ENCODE assay signal across 28 cellular contexts in the genomic region with DNA sequence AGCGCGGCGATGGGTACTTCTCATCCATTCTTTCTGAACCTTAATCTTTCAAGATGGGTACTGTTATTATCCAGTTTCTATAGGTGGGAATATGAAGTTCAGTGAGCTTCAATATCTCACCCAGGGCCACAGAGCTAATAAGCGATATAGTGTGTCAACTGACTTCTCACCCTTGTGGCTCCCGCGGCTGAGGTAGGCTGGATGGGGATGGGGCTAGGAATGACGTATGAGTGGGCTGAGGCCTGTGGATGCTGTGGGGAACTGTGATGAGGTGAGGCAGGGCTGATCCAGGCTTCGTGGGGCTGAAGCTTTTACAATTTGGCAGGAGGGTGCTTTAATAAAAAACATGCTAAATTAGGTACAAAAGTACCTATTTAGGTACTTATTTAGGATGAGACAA.
"Had no signal": no experiment of that assay in that cellular context is flagged by ENCODE, and none has a peak within 500 bp of the region (broad histone marks: within the 10 kb centered on the region; RNA-seq: fewer than 3 reads in every experiment).

No MANE protein-coding gene starts in this region.

- H3K27ac Mint-ChIP-seq: stimulated activated effector memory CD8-positive, alpha-beta T cell treated with anti-CD3 and anti-CD28 coated beads, Interleukin-12 subunit alpha, Interleukin-12 subunit beta, amount 100 ng/mL, for 72 hours; stimulated activated memory B cell treated with anti-CD40 and anti-IgM and Interleukin-4, amounts not matched to agents 10 μg/mL and 1 μg/mL and 100 μg/mL, for 72 hours; stimulated activated naive CD8-positive, alpha-beta T cell treated with anti-CD3 and anti-CD28 coated beads, Interleukin-15, amount 100 ng/mL, for 72 hours; stimulated activated naive CD8-positive, alpha-beta T cell treated with anti-CD3 and anti-CD28 coated beads, Interleukin-15, Interleukin-2, amounts not matched to agents 100 ng/mL and 50 ng/mL, for 24 hours; type B pancreatic cell had no signal

- H3K9me3 ChIP-seq: stomach, suprapubic skin, testis, thoracic aorta, thyroid gland, tibial artery, tibial nerve, transverse colon, upper lobe of left lung, upper lobe of right lung, uterus, vagina had no signal

- ATAC-seq: stimulated activated effector memory CD8-positive, alpha-beta T cell treated with anti-CD3 and anti-CD28 coated beads, Interleukin-12 subunit alpha, Interleukin-12 subunit beta, amount 100 ng/mL, for 72 hours; stimulated activated memory B cell treated with anti-CD40 and anti-IgM and Interleukin-4, amounts not matched to agents 10 μg/mL and 1 μg/mL and 100 μg/mL, for 72 hours; stimulated activated naive B cell treated with anti-CD40 and anti-IgM and Interleukin-4, amounts not matched to agents 10 μg/mL and 1 μg/mL and 100 μg/mL, for 72 hours; stimulated activated naive CD8-positive, alpha-beta T cell treated with anti-CD3 and anti-CD28 coated beads, Interleukin-15, amount 100 ng/mL, for 72 hours; stimulated activated naive CD8-positive, alpha-beta T cell treated with anti-CD3 and anti-CD28 coated beads, Interleukin-15, Interleukin-2, amounts not matched to agents 100 U/mL and 50 U/mL, for 24 hours; upper lobe of right lung had no signal

- H3K36me3 Mint-ChIP-seq: stimulated activated effector memory CD8-positive, alpha-beta T cell treated with anti-CD3 and anti-CD28 coated beads, Interleukin-12 subunit alpha, Interleukin-12 subunit beta, amount 100 ng/mL, for 72 hours; stimulated activated memory B cell treated with anti-CD40 and anti-IgM and Interleukin-4, amounts not matched to agents 10 μg/mL and 1 μg/mL and 100 μg/mL, for 72 hours; stimulated activated naive B cell treated with anti-CD40 and anti-IgM and Interleukin-4, amounts not matched to agents 10 μg/mL and 1 μg/mL and 100 μg/mL, for 72 hours; type B pancreatic cell had no signal

- H3K4me3 Mint-ChIP-seq: stimulated activated effector memory CD8-positive, alpha-beta T cell treated with anti-CD3 and anti-CD28 coated beads, Interleukin-12 subunit alpha, Interleukin-12 subunit beta, amount 100 ng/mL, for 72 hours; stimulated activated memory B cell treated with anti-CD40 and anti-IgM and Interleukin-4, amounts not matched to agents 10 μg/mL and 1 μg/mL and 100 μg/mL, for 72 hours; stimulated activated naive B cell treated with anti-CD40 and anti-IgM and Interleukin-4, amounts not matched to agents 10 μg/mL and 1 μg/mL and 100 μg/mL, for 72 hours; stimulated activated naive CD8-positive, alpha-beta T cell treated with anti-CD3 and anti-CD28 coated beads, Interleukin-15, amount 100 ng/mL, for 72 hours; stimulated activated naive CD8-positive, alpha-beta T cell treated with anti-CD3 and anti-CD28 coated beads, Interleukin-15, Interleukin-2, amounts not matched to agents 100 ng/mL and 50 ng/mL, for 24 hours; type B pancreatic cell had no signal

- H3K9me3 Mint-ChIP-seq: stimulated activated effector memory CD8-positive, alpha-beta T cell treated with anti-CD3 and anti-CD28 coated beads, Interleukin-12 subunit alpha, Interleukin-12 subunit beta, amount 100 ng/mL, for 72 hours; stimulated activated memory B cell treated with anti-CD40 and anti-IgM and Interleukin-4, amounts not matched to agents 10 μg/mL and 1 μg/mL and 100 μg/mL, for 72 hours; stimulated activated naive B cell treated with anti-CD40 and anti-IgM and Interleukin-4, amounts not matched to agents 10 μg/mL and 1 μg/mL and 100 μg/mL, for 72 hours; stimulated activated naive CD8-positive, alpha-beta T cell treated with anti-CD3 and anti-CD28 coated beads, Interleukin-15, amount 100 ng/mL, for 72 hours; stimulated activated naive CD8-positive, alpha-beta T cell treated with anti-CD3 and anti-CD28 coated beads, Interleukin-15, Interleukin-2, amounts not matched to agents 100 ng/mL and 50 ng/mL, for 24 hours; type B pancreatic cell had no signal

- H3K27ac ChIP-seq: stomach, suprapubic skin, testis, thoracic aorta, thyroid gland, tibial artery, tibial nerve, transverse colon, upper lobe of left lung, upper lobe of right lung, uterus, vagina had no signal

- H3K36me3 ChIP-seq: stomach, suprapubic skin, thoracic aorta, thyroid gland, tibial artery, tibial nerve, transverse colon, upper lobe of left lung, upper lobe of right lung, uterus, vagina had no signal

- H3K4me3 ChIP-seq: stomach, suprapubic skin, testis, thoracic aorta, thyroid gland, tibial artery, tibial nerve, transverse colon, upper lobe of left lung, upper lobe of right lung, uterus, vagina had no signal

- H3K4me1 ChIP-seq: testis, uterus, vagina had no signal

- DNase-seq: stimulated activated CD4-positive, alpha-beta T cell treated with anti-CD3 and anti-CD28 coated beads, Interleukin-2, amount 100 ng/mL, for 48 hours; stimulated activated CD4-positive, alpha-beta T cell treated with anti-CD3 and anti-CD28 coated beads, Interleukin-4, amount 100 ng/mL, for 1 hour; stimulated activated CD4-positive, alpha-beta T cell treated with anti-CD3 and anti-CD28 coated beads, Interleukin-4, amount 100 ng/mL, for 24 hours; stimulated activated CD4-positive, alpha-beta T cell treated with anti-CD3 and anti-CD28 coated beads, Interleukin-4, amount 100 ng/mL, for 4 hours; stimulated activated CD8-positive, alpha-beta memory T cell treated with anti-CD3 and anti-CD28 coated beads, Interleukin-4, amount 100 ng/mL, for 48 hours; stimulated activated naive B cell treated with anti-CD40 and anti-IgM and Interleukin-4, amounts not matched to agents 10 μg/mL and 1 μg/mL and 100 μg/mL, for 72 hours; stimulated activated naive CD4-positive, alpha-beta T cell; stimulated activated naive CD4-positive, alpha-beta T cell treated with Interleukin-2 at 50 U/mL for 16 hours; stimulated activated naive CD8-positive, alpha-beta T cell treated with anti-CD3 and anti-CD28 coated beads, Interleukin-15, amount 100 ng/mL, for 72 hours; stimulated activated naive CD8-positive, alpha-beta T cell treated with anti-CD3 and anti-CD28 coated beads, Interleukin-15, Interleukin-2, amounts not matched to agents 100 U/mL and 50 U/mL, for 24 hours; stomach; substantia nigra; testis; thyroid gland; tibial artery; transverse colon; trophoblast cell; upper lobe of left lung; upper lobe of right lung; uterus had no signal

- H3K27me3 ChIP-seq: stomach, suprapubic skin, testis, thyroid gland, transverse colon, upper lobe of left lung, upper lobe of right lung, uterus, vagina had no signal
